In the genomic region with DNA sequence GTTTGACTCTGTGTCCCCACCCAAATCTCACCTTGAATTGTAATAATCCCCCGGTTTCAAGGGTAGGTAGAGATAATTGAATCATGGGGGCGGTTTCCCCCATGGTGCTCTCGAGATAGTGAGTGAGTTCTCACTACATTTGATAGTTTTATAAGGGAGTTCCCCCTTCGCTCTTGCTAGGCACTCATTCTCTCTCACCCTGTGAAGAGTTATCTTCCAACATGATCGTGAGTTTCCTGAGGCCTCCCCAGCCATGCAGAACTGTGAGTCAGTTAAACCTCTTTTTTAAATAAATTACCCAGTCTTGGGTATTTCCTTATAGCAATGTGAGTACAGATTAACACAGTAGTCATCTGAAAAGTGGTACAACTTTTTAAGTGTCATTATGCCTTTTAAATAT, we compare ENCODE assay signal across 22 cellular contexts.
"Had no signal": no experiment of that assay in that cellular context is flagged by ENCODE, and none has a peak within 500 bp of the region (broad histone marks: within the 10 kb centered on the region; RNA-seq: fewer than 3 reads in every experiment).

No MANE protein-coding gene starts in this region.

- H3K4me1 Mint-ChIP-seq: brain had no signal

- H3K27ac Mint-ChIP-seq: activated naive CD8-positive, alpha-beta T cell; activated T-helper 1 cell treated with anti-CD3 and anti-CD28 coated beads, Interleukin-12 subunit alpha, Interleukin-12 subunit beta, Interleukin-2, Interleukin-4 antibody, amounts not matched to agents 30 ng/mL and 10 ng/mL and 1 ng/mL, durations not matched to agents 14 hours and 24 hours and 36 hours; activated T-helper 2 cell treated with anti-CD3 and anti-CD28 coated beads, Interferon-gamma antibody, Interleukin-2, Interleukin-4, amounts not matched to agents 10 μg/mL and 5 μg/mL and 100 μg/mL, durations not matched to agents 14 hours and 24 hours and 36 hours; brain had no signal

- H3K9me3 Mint-ChIP-seq: activated T-helper 1 cell treated with anti-CD3 and anti-CD28 coated beads, Interleukin-12 subunit alpha, Interleukin-12 subunit beta, Interleukin-2, Interleukin-4 antibody, amounts not matched to agents 30 ng/mL and 10 ng/mL and 1 ng/mL, durations not matched to agents 14 hours and 24 hours and 36 hours; activated T-helper 2 cell treated with anti-CD3 and anti-CD28 coated beads, Interferon-gamma antibody, Interleukin-2, Interleukin-4, amounts not matched to agents 10 μg/mL and 5 μg/mL and 100 μg/mL, durations not matched to agents 14 hours and 24 hours and 36 hours had no signal

- H3K36me3 Mint-ChIP-seq: activated naive CD8-positive, alpha-beta T cell; brain had no signal

- H3K4me3 Mint-ChIP-seq: activated naive CD8-positive, alpha-beta T cell; activated T-helper 1 cell treated with anti-CD3 and anti-CD28 coated beads, Interleukin-12 subunit alpha, Interleukin-12 subunit beta, Interleukin-2, Interleukin-4 antibody, amounts not matched to agents 30 ng/mL and 10 ng/mL and 1 ng/mL, durations not matched to agents 14 hours and 24 hours and 36 hours; brain had no signal

- DNase-seq: activated CD4-positive, alpha-beta T cell treated with anti-CD3 and anti-CD28 coated beads for 4 hours; activated CD4-positive, alpha-beta T cell treated with anti-CD3 and anti-CD28 coated beads, Interleukin-2, amount 50 U/mL, for 1 hour; activated CD4-positive, alpha-beta T cell treated with anti-CD3 and anti-CD28 coated beads, Interleukin-2, amount 50 U/mL, for 48 hours; activated CD4-positive, CD25-positive, alpha-beta regulatory T cell; activated CD4-positive, CD25-positive, alpha-beta regulatory T cell treated with anti-CD3 and anti-CD28 coated beads, Interleukin-2, amount 50 U/mL, for 72 hours; activated CD8-positive, alpha-beta memory T cell treated with anti-CD3 and anti-CD28 coated beads, Interleukin-2, amount 50 U/mL, for 48 hours; activated effector memory CD4-positive, alpha-beta T cell treated with anti-CD3 and anti-CD28 coated beads, Interleukin-2, amount 50 U/mL, for 16 hours; activated naive CD4-positive, alpha-beta T cell treated with anti-CD3 and anti-CD28 coated beads, Interleukin-2, amount 50 U/mL, for 16 hours; activated T-cell treated with anti-CD3 and anti-CD28 coated beads, Interleukin-2, amount 50 U/mL, for 48 hours; central memory CD4-positive, alpha-beta T cell; cerebellar nuclear complex; colonic mucosa; effector CD8-positive, alpha-beta T cell; esophagus squamous epithelium; foreskin melanocyte; T-helper 2 cell had no signal

- H3K27me3 Mint-ChIP-seq: activated naive CD8-positive, alpha-beta T cell; brain had no signal

- ATAC-seq: gastroesophageal sphincter, SK-N-SH treated with all-trans-retinoic acid at 6 μM for 48 hours had no signal
